5 cellular contexts compared by ENCODE assay signal in genomic region chr4:36610628-36611027, GRCh38.
"Had no signal": no experiment of that assay in that cellular context is flagged by ENCODE, and none has a peak within 500 bp of the region (broad histone marks: within the 10 kb centered on the region; RNA-seq: fewer than 3 reads in every experiment).

No MANE protein-coding gene starts in this region.

- H3K4me3 ChIP-seq: GM23338, K562 had no signal

- ATAC-seq: GM23338, K562 had no signal

- H3K4me1 Mint-ChIP-seq: GM23338, H9 had no signal

- DNase-seq: H9, HCEC 1CT, IMR-90 had no signal

- H3K4me3 Mint-ChIP-seq: GM23338, H9 had no signal

- H3K27ac Mint-ChIP-seq: GM23338, H9 had no signal
